In the genomic region with DNA sequence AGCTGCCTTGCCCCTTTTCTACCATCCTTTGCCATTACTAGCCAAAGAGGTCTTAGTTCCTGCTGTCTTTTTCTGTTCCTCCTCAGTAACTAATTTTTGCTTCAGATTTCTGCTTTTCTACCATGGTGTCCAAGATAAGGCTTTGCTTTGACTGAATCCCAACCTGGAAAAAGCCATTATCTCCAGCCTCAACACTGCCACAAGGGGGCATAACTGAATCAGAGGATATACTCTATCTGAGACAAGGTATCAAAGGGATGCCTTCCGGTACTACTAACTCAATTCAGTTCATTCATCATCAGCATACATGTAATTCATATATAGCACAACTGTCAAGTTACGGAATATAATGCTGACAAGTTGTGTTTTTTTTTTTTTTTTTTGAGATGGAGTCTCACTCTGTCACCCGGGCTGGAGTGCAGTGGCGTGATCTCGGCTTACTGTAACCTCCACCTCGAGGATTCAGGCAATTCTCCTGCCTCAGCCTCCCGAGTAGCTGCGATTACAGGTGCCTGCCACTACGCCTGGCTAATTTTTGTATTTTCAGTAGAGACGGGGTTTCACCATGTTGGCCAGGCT, we compare ENCODE assay signal across 8 cellular contexts. TPM values are rescaled to one million over a fixed set of nuclear protein-coding genes. Genes with fewer than 3 reads are reported as not detected.
A peak's percentile ranks its signal among the peaks of the same experiment; 100 is the strongest.
DNase-seq lines count a peak whose midpoint lies in the region.

No MANE protein-coding gene starts in this region.

- H3K9me3 Mint-ChIP-seq in activated naive CD8-positive, alpha-beta T cell treated with anti-CD3 and anti-CD28 coated beads for 36 hours = no peaks in the 10 kb centered on the region
- no peaks in the 10 kb centered on the region for H3K9me3 Mint-ChIP-seq in immature natural killer cell

- no peak overlapping the region for H3K4me3 Mint-ChIP-seq in activated naive CD8-positive, alpha-beta T cell treated with anti-CD3 and anti-CD28 coated beads for 36 hours
- no peak overlapping the region for H3K4me3 Mint-ChIP-seq in immature natural killer cell

- H3K4me1 Mint-ChIP-seq in activated naive CD8-positive, alpha-beta T cell treated with anti-CD3 and anti-CD28 coated beads for 36 hours = no peaks in the 10 kb centered on the region
- no peaks in the 10 kb centered on the region for H3K4me1 Mint-ChIP-seq in immature natural killer cell

- peak; percentile 14 for DNase-seq in activated T-cell treated with anti-CD3 and anti-CD28 coated beads for 1 hour (ENCODE audit: low read depth)
- no peak for DNase-seq in activated T-cell treated with anti-CD3 and anti-CD28 coated beads, Interleukin-2, amount 50 U/mL, for 1 hour
- peak; percentile 36 for DNase-seq in HCEC 1CT
- DNase-seq in NCI-H82 treated with DMSO at 0.1 percent for 48 hours (lab: John Stamatoyannopoulos, UW; ENCODE audit: unreplicated experiment) = peak; percentile 40
- DNase-seq in activated naive CD8-positive, alpha-beta T cell treated with anti-CD3 and anti-CD28 coated beads for 36 hours = peak; percentile 7
- DNase-seq in immature natural killer cell = peak; percentile 24 to 35 (median 29)
- DNase-seq in stimulated activated CD8-positive, alpha-beta memory T cell treated with anti-CD3 and anti-CD28 coated beads, Interleukin-15, amount 100 ng/mL, for 1 hour (ENCODE audit: low read depth) = peak; percentile 16
- DNase-seq in GF-D8 (lab: John Stamatoyannopoulos, UW) = no peak

- no peaks in the 10 kb centered on the region for H3K27me3 Mint-ChIP-seq in activated naive CD8-positive, alpha-beta T cell treated with anti-CD3 and anti-CD28 coated beads for 36 hours
- H3K27me3 Mint-ChIP-seq in immature natural killer cell (ENCODE audit: low read depth in 3 of 3) = peaks cover 0 to 2% (median 2%) of the 10 kb centered on the region in 3 donors

- no peak overlapping the region for H3K27ac Mint-ChIP-seq in activated naive CD8-positive, alpha-beta T cell treated with anti-CD3 and anti-CD28 coated beads for 36 hours
- no peak overlapping the region for H3K27ac Mint-ChIP-seq in immature natural killer cell

- H3K36me3 Mint-ChIP-seq in activated naive CD8-positive, alpha-beta T cell treated with anti-CD3 and anti-CD28 coated beads for 36 hours = peaks cover 2% of the 10 kb centered on the region
- peaks cover 13 to 26% (median 16%) of the 10 kb centered on the region in 3 donors for H3K36me3 Mint-ChIP-seq in immature natural killer cell

RNA-seq across cellular contexts. Expression of gene OSGEPL1, which starts 11.4 kb away (rescaled TPM):
- 1 to 10 TPM; 9.7 to 9.9 TPM for total RNA-seq in activated naive CD8-positive, alpha-beta T cell treated with anti-CD3 and anti-CD28 coated beads for 36 hours
- 10 to 100 TPM in 2 of 3 donors, 1 to 10 TPM in 1; 9.6 to 10.2 (median 10.1) TPM for polyA plus RNA-seq in immature natural killer cell

RNA-seq across cellular contexts. Expression of gene ORMDL1, which starts 33.0 kb away (rescaled TPM):
- 10 to 100 TPM; 60.5 to 64.1 TPM for total RNA-seq in activated naive CD8-positive, alpha-beta T cell treated with anti-CD3 and anti-CD28 coated beads for 36 hours
- polyA plus RNA-seq in immature natural killer cell = 100 to 1,000 TPM in 1 of 3 donors, 10 to 100 TPM in 2; 70.8 to 113 (median 85.2) TPM

RNA-seq across cellular contexts. Expression of gene PMS1, which starts 33.1 kb away (rescaled TPM):
- total RNA-seq in activated naive CD8-positive, alpha-beta T cell treated with anti-CD3 and anti-CD28 coated beads for 36 hours = 10 to 100 TPM; 41.8 to 48.8 TPM
- 10 to 100 TPM in 2 of 3 donors, 1 to 10 TPM in 1; 6.3 to 20.1 (median 12.5) TPM for polyA plus RNA-seq in immature natural killer cell

Comparison
In these comparisons a context has a peak if more than half of its experiments do, and no peak if none do; other contexts are left out.
1. DNase-seq: peak in activated T-cell treated with anti-CD3 and anti-CD28 coated beads for 1 hour (single experiment), HCEC 1CT (single experiment), NCI-H82 treated with DMSO at 0.1 percent for 48 hours (single experiment), activated naive CD8-positive, alpha-beta T cell treated with anti-CD3 and anti-CD28 coated beads for 36 hours (single experiment), immature natural killer cell (3 of 3) and stimulated activated CD8-positive, alpha-beta memory T cell treated with anti-CD3 and anti-CD28 coated beads, Interleukin-15, amount 100 ng/mL, for 1 hour (single experiment); none in activated T-cell treated with anti-CD3 and anti-CD28 coated beads, Interleukin-2, amount 50 U/mL, for 1 hour (single experiment) and GF-D8 (single experiment).